Comparison of ENCODE assay signal across 9 cellular contexts in the genomic region with DNA sequence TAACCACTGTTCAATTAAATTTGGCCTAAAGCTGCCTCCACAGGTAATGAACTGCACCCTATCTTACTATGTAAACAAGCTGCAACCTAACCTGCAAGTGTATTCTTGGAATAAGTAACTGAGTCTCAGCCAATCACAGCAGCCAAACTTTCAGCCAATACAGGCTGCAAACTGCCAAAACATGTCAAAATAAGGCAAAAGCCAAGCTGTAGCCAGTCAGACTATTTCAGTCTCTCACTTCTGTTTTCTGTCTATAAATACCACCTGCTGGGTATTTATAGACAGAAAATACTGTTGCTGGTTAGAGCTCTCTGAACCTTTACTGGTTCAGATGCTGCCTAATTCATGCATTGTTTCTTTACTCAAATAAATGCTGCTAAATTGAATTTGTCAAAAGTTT. TPM values are rescaled to one million over a fixed set of nuclear protein-coding genes. Genes with fewer than 3 reads are reported as not detected.
DNase-seq lines count a peak whose midpoint lies in the region; ATAC-seq and TF ChIP-seq lines count a peak whose summit lies in the region.
"Had no signal": no experiment of that assay in that cellular context is flagged by ENCODE, and none has a peak within 500 bp of the region (broad histone marks: within the 10 kb centered on the region; RNA-seq: fewer than 3 reads in every experiment).

No MANE protein-coding gene starts in this region.

- H3K4me3 ChIP-seq in OCI-LY1 (ENCODE audit: low read depth, low read length, poor library complexity, severe bottlenecking) (no peak overlapping the region), parathyroid adenoma (ENCODE audit: low read depth, low read length) (no peak overlapping the region)

- DNase-seq in HFFc6 (no peak), NCI-H2227 (lab: John Stamatoyannopoulos, UW; ENCODE audit: unreplicated experiment) (no peak), NK-92 (lab: John Stamatoyannopoulos, UW; ENCODE audit: unreplicated experiment) (no peak)
- no peak for DNase-seq in activated T-cell treated with anti-CD3 and anti-CD28 coated beads, Interleukin-2, amount 50 U/mL, for 24 hours
- DNase-seq: NCI-H2081 treated with DMSO at 0.1 percent for 48 hours had no signal

- H3K4me2 ChIP-seq in OCI-LY1 (ENCODE audit: low read length) (peak overlapping the region; percentile 7; the same call in 1 of the 2 replicates), parathyroid adenoma (ENCODE audit: low read length) (no peak overlapping the region)

- no peaks in the 10 kb centered on the region for H3K9me3 Mint-ChIP-seq in HFFc6
- no peaks in the 10 kb centered on the region for H3K9me3 Mint-ChIP-seq in activated T-cell treated with anti-CD3 and anti-CD28 coated beads, Interleukin-2, amount 50 U/mL, for 24 hours

- no peaks in the 10 kb centered on the region for H3K9me2 ChIP-seq in OCI-LY1 (ENCODE audit: low read depth, low read length)

- H3K9ac ChIP-seq in OCI-LY1 (ENCODE audit: low read length) (no peak overlapping the region), parathyroid adenoma (no peak overlapping the region)

- no peaks in the 10 kb centered on the region for H3K4me1 Mint-ChIP-seq in HFFc6 (ENCODE audit: low read depth)
- peaks cover 4% of the 10 kb centered on the region for H3K4me1 Mint-ChIP-seq in activated T-cell treated with anti-CD3 and anti-CD28 coated beads, Interleukin-2, amount 50 U/mL, for 24 hours (ENCODE audit: low read depth)

- no peaks in the 10 kb centered on the region for H4K20me1 ChIP-seq in OCI-LY1 (ENCODE audit: insufficient read depth, low read length)

- no peaks in the 10 kb centered on the region for H3F3A ChIP-seq in OCI-LY1 (ENCODE audit: insufficient read depth, low read length)

- no peaks in the 10 kb centered on the region for H3K27me3 ChIP-seq in OCI-LY1 (ENCODE audit: insufficient read depth, low read length)
- no peaks in the 10 kb centered on the region for H3K27me3 ChIP-seq in parathyroid adenoma (ENCODE audit: control insufficient read depth, insufficient read depth, low read length)

- no peak overlapping the region for H2AFZ ChIP-seq in OCI-LY1 (ENCODE audit: low read length)
- peak overlapping the region; percentile 53 for H2AFZ ChIP-seq in parathyroid adenoma

- H3K4me1 ChIP-seq in OCI-LY1 (ENCODE audit: insufficient read depth, low read length, severe bottlenecking) = peaks cover 15% of the 10 kb centered on the region
- peaks cover 8% of the 10 kb centered on the region for H3K4me1 ChIP-seq in parathyroid adenoma

- no peak overlapping the region for H3K4me3 Mint-ChIP-seq in HFFc6
- no peak overlapping the region for H3K4me3 Mint-ChIP-seq in activated T-cell treated with anti-CD3 and anti-CD28 coated beads, Interleukin-2, amount 50 U/mL, for 24 hours

- H3K9me3 ChIP-seq in OCI-LY1 (ENCODE audit: low read length) = no peaks in the 10 kb centered on the region
- no peaks in the 10 kb centered on the region for H3K9me3 ChIP-seq in parathyroid adenoma (ENCODE audit: control insufficient read depth, low read length)

- H3K27ac ChIP-seq in OCI-LY1 (ENCODE audit: low read depth, low read length, poor library complexity, severe bottlenecking) = peak overlapping the region; percentile 63
- peak overlapping the region; percentile 55 for H3K27ac ChIP-seq in parathyroid adenoma

- H3K79me2 ChIP-seq in OCI-LY1 (ENCODE audit: insufficient read depth, low read length) (no peaks in the 10 kb centered on the region), parathyroid adenoma (peaks cover 16% of the 10 kb centered on the region)

- no peak for TF ChIP-seq CTCF in OCI-LY1 (IDR thresholded peaks at IDR 0.05; ENCODE audit: low read length)
- no peak for TF ChIP-seq CTCF in parathyroid adenoma (IDR thresholded peaks at IDR 0.05)
- no peak for TF ChIP-seq CTCF in HFFc6 (IDR thresholded peaks at IDR 0.05)

- no peaks in the 10 kb centered on the region for H3K27me3 Mint-ChIP-seq in HFFc6 (ENCODE audit: insufficient read depth)
- H3K27me3 Mint-ChIP-seq in activated T-cell treated with anti-CD3 and anti-CD28 coated beads, Interleukin-2, amount 50 U/mL, for 24 hours = no peaks in the 10 kb centered on the region

- no peaks in the 10 kb centered on the region for H3K36me3 ChIP-seq in OCI-LY1 (ENCODE audit: insufficient read depth, low read length)
- no peaks in the 10 kb centered on the region for H3K36me3 ChIP-seq in parathyroid adenoma (ENCODE audit: control insufficient read depth, insufficient read depth, low read length)

- no peak overlapping the region for H3K27ac Mint-ChIP-seq in HFFc6
- H3K27ac Mint-ChIP-seq in activated T-cell treated with anti-CD3 and anti-CD28 coated beads, Interleukin-2, amount 50 U/mL, for 24 hours = no peak overlapping the region

- ATAC-seq in GM19324 (IDR thresholded peaks at IDR 0.05; ENCODE audit: low FRiP score, unreplicated experiment) (peak; percentile 94), HG02970 (IDR thresholded peaks at IDR 0.05; ENCODE audit: low FRiP score, unreplicated experiment) (peak; percentile 91)

- no peaks in the 10 kb centered on the region for H3K36me3 Mint-ChIP-seq in HFFc6 (ENCODE audit: low read depth)
- no peaks in the 10 kb centered on the region for H3K36me3 Mint-ChIP-seq in activated T-cell treated with anti-CD3 and anti-CD28 coated beads, Interleukin-2, amount 50 U/mL, for 24 hours (ENCODE audit: low read depth)

RNA-seq across cellular contexts. Expression of gene C2orf76, which starts 14.3 kb away (rescaled TPM):
- total RNA-seq in HFFc6 (2021; fragmentation: NEBNext Ultra II Directional; extraction: Animal tissue kit (Norgen Biotek cat#: 25700)) = 10 to 100 TPM in 2 of 6 experiments, 1 to 10 TPM in 4; 6.6 to 10.5 (median 8.9) TPM

RNA-seq across cellular contexts. Expression of gene DBI, which starts 14.4 kb away (rescaled TPM):
- total RNA-seq in HFFc6 (2021; fragmentation: NEBNext Ultra II Directional; extraction: Animal tissue kit (Norgen Biotek cat#: 25700)) = 100 to 1,000 TPM in 3 of 6 experiments, 10 to 100 TPM in 3; 76.6 to 139 (median 101) TPM
